22 cellular contexts compared by ENCODE assay signal in genomic region chr10:131180086-131180485, GRCh38.
DNase-seq lines count a peak whose midpoint lies in the region; ATAC-seq, FAIRE-seq and TF ChIP-seq lines count a peak whose summit lies in the region.
"Had no signal": no experiment of that assay in that cellular context is flagged by ENCODE, and none has a peak within 500 bp of the region (broad histone marks: within the 10 kb centered on the region; RNA-seq: fewer than 3 reads in every experiment).

No MANE protein-coding gene starts in this region.

- DNase-seq in activated CD8-positive, alpha-beta memory T cell treated with anti-CD3 and anti-CD28 coated beads for 24 hours, result peak; percentile 7
- DNase-seq in activated CD8-positive, alpha-beta memory T cell treated with anti-CD3 and anti-CD28 coated beads, Interleukin-2, amount 50 U/mL, for 4 hours, result no peak
- DNase-seq in ecto neural progenitor cell (ENCODE audit: low spot score) (peak; percentile 25), kidney (peak; percentile 37), thyroid gland (no peak), HTR-8/SVneo (ENCODE audit: insufficient read length, low spot score) (no peak), left cardiac atrium (no peak), CD14-positive monocyte (ENCODE audit: low spot score) (no peak)
- DNase-seq: AML-193; CD4-positive, CD25-positive, alpha-beta regulatory T cell; CD8-positive, alpha-beta memory T cell; COR-L47; DMS 273 treated with DMSO at 0.1 percent for 48 hours; DMS53; DND-41; EL; IMR-90 had no signal

- no peaks in the 10 kb centered on the region for H3K36me3 Mint-ChIP-seq in CD14-positive monocyte
- H3K36me3 Mint-ChIP-seq: CD4-positive, CD25-positive, alpha-beta regulatory T cell; CD8-positive, alpha-beta memory T cell had no signal

- no peak for FAIRE-seq in kidney (lab: Jason Lieb, UNC)
- no peak for FAIRE-seq in HTR-8/SVneo (lab: Jason Lieb, UNC)
- FAIRE-seq: A549, GM12878 had no signal

- no peak overlapping the region for H3K9ac ChIP-seq in kidney (ENCODE audit: low read length in 2 of 2)

- H3K4me3 Mint-ChIP-seq in CD14-positive monocyte, result no peak overlapping the region
- H3K4me3 Mint-ChIP-seq: CD4-positive, CD25-positive, alpha-beta regulatory T cell; CD8-positive, alpha-beta memory T cell had no signal

- no peak for TF ChIP-seq POLR2A in thyroid gland (IDR thresholded peaks at IDR 0.05)

- no peaks in the 10 kb centered on the region for H3K27me3 ChIP-seq in thyroid gland

- H3K4me1 ChIP-seq in kidney (ENCODE audit: control insufficient read depth in 1 of 2, insufficient read depth in 1 of 2, low read depth in 1 of 2, low read length in 2 of 2) (no peaks in the 10 kb centered on the region), thyroid gland (peaks cover 27 to 47% of the 10 kb centered on the region in 2 donors)
- H3K4me1 ChIP-seq: A549, HAP-1 had no signal

- H3K36me3 ChIP-seq in kidney (ENCODE audit: control insufficient read depth in 1 of 2, insufficient read depth in 2 of 2, low read length in 2 of 2) (peaks cover 0 to 3% of the 10 kb centered on the region in 2 donors), thyroid gland (no peaks in the 10 kb centered on the region)
- H3K36me3 ChIP-seq: HAP-1 had no signal

- WGBS in thyroid gland, 2 donors, result 86 to 88% methylated on average over 9 of the region's 9 CpGs

- peaks cover 0 to 9% (median 5%) of the 10 kb centered on the region in 7 donors for H3K9me3 Mint-ChIP-seq in CD14-positive monocyte

- ATAC-seq in left cardiac atrium, result no peak
- ATAC-seq: A549, GM12878 had no signal

- H3K4me1 Mint-ChIP-seq in CD14-positive monocyte, result no peaks in the 10 kb centered on the region
- H3K4me1 Mint-ChIP-seq: CD4-positive, CD25-positive, alpha-beta regulatory T cell; CD8-positive, alpha-beta memory T cell had no signal

- peaks cover 0 to 5% (median 0%) of the 10 kb centered on the region in 3 donors for H3K27me3 Mint-ChIP-seq in CD14-positive monocyte (ENCODE audit: low read depth in 3 of 3)
- H3K27me3 Mint-ChIP-seq: CD4-positive, CD25-positive, alpha-beta regulatory T cell had no signal

- H3K9me3 ChIP-seq in kidney (ENCODE audit: control insufficient read depth in 1 of 2, low read length in 2 of 2) (peaks cover 0 to 6% of the 10 kb centered on the region in 2 donors), thyroid gland (no peaks in the 10 kb centered on the region)

- H3K27ac Mint-ChIP-seq in CD14-positive monocyte, result no peak overlapping the region
- H3K27ac Mint-ChIP-seq: CD4-positive, CD25-positive, alpha-beta regulatory T cell had no signal

- intact Hi-C loops in kidney (cut with DNase I), result no loop called here
- intact Hi-C loops in thyroid gland (cut with DNase I), result no loop called here
- intact Hi-C loops in left cardiac atrium (cut with DNase I), result no loop called here
- intact Hi-C loops in CD14-positive monocyte (cut with micrococcal nuclease), result no loop called here

- H3K4me3 ChIP-seq in kidney (ENCODE audit: low read length in 2 of 2), result no peak overlapping the region
- H3K4me3 ChIP-seq in thyroid gland (replicated peaks in 1 of 3), result no peak overlapping the region
- H3K4me3 ChIP-seq: A549, GM12878, HAP-1 had no signal

- H3K27ac ChIP-seq in kidney (ENCODE audit: low read depth in 2 of 2, low read length in 2 of 2), result no peak overlapping the region
- H3K27ac ChIP-seq in thyroid gland, result peak overlapping the region in 2 of 3 donors; percentile 36 to 82
- H3K27ac ChIP-seq: 22Rv1, A549, HL-60 had no signal

- TF ChIP-seq CTCF in kidney (IDR thresholded peaks at IDR 0.05; ENCODE audit: borderline replicate concordance, extremely low read depth, insufficient read depth) (no peak), thyroid gland (IDR thresholded peaks at IDR 0.05) (no peak), CD14-positive monocyte (IDR thresholded peaks at IDR 0.05) (no peak)

Comparison
In these comparisons a context has a peak if more than half of its experiments do, and no peak if none do; other contexts are left out.
1. DNase-seq: peak in activated CD8-positive, alpha-beta memory T cell treated with anti-CD3 and anti-CD28 coated beads for 24 hours (single experiment), ecto neural progenitor cell (single experiment) and kidney (single experiment); none in activated CD8-positive, alpha-beta memory T cell treated with anti-CD3 and anti-CD28 coated beads, Interleukin-2, amount 50 U/mL, for 4 hours (single experiment), thyroid gland (0 of 2), HTR-8/SVneo (single experiment), left cardiac atrium (single experiment) and CD14-positive monocyte (single experiment).
2. H3K27ac ChIP-seq: peak in thyroid gland (2 of 3); none in kidney (0 of 2).